ENCODE assay signal across 2 cellular contexts in the genomic region with DNA sequence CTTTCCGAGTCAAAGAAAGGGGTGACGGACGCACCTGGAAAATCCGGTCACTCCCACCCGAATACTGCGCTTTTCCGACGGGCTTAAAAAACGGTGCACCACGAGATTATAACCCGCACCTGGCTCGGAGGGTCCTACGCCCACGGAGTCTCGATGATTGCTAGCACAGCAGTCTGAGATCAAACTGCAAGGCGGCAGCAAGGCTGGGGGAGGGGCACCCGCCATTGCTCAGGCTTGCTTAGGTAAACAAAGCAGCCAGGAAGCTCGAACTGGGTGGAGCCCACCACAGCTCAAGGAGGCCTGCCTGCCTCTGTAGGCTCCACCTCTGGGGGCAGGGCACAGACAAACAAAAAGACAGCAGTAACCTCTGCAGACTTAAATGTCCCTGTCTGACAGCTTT. TPM values are rescaled to one million over a fixed set of nuclear protein-coding genes. Genes with fewer than 3 reads are reported as not detected.
"Had no signal": no experiment of that assay in that cellular context is flagged by ENCODE, and none has a peak within 500 bp of the region (broad histone marks: within the 10 kb centered on the region; RNA-seq: fewer than 3 reads in every experiment).

No MANE protein-coding gene starts in this region.

RNA-seq across cellular contexts. Expression of a gene that starts 52.4 kb away (rescaled TPM):
- total RNA-seq: naive thymus-derived CD8-positive, alpha-beta T cell had no signal
- polyA plus RNA-seq: naive thymus-derived CD8-positive, alpha-beta T cell; neural cell had no signal
